In the genomic region with DNA sequence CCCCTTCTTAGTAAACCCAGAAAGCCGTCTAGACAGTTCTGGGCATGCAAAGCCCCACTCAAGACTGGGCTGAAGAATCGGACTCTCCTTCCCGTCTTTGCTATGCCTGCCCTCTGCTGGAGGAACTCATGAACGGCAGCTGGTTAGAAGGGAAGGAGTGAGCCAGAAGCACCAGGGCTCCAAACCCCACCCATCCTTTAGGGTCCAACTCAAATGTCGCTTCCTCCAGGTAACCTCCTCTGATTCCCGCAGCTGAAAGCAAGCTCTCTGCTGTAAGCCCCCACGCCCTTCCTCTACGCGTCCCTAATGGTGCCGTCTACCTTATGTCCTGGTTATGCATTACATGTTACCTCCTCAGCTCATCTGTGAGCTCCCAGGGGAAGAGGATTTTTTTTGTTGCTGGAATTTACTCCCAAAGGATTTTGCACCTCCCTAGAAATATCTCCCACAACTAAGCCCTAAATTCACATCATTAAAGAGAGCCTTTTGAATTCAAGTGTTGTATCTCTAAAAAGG, we compare ENCODE assay signal across 8 cellular contexts. TPM values are rescaled to one million over a fixed set of nuclear protein-coding genes. Genes with fewer than 3 reads are reported as not detected.
A peak's percentile ranks its signal among the peaks of the same experiment; 100 is the strongest.
DNase-seq lines count a peak whose midpoint lies in the region; ATAC-seq and TF ChIP-seq lines count a peak whose summit lies in the region.

No MANE protein-coding gene starts in this region.

- TF ChIP-seq RAD21 in neural cell (conservative IDR thresholded peaks at IDR 0.05): peak; percentile 71

- no peak for TF ChIP-seq EP300 in neural cell (conservative IDR thresholded peaks at IDR 0.05; ENCODE audit: poor library complexity, severe bottlenecking)

- H3K4me1 Mint-ChIP-seq in activated T-cell treated with anti-CD3 and anti-CD28 coated beads, Interleukin-2, amount 50 U/mL, for 24 hours (ENCODE audit: low read depth): peaks cover 5% of the 10 kb centered on the region

- DNase-seq in AG04449 (ENCODE audit: low read depth, low spot score): peak; percentile 21
- peak; percentile 88 for DNase-seq in Karpas-422
- DNase-seq in PC-9: peak in 1 of 2 experiments; percentile 73
- peak; percentile 83 for DNase-seq in activated T-cell treated with anti-CD3 and anti-CD28 coated beads, Interleukin-2, amount 50 U/mL, for 24 hours
- DNase-seq in fibroblast of peridontal ligament (ENCODE audit: extremely low read depth): peak; percentile 80
- DNase-seq in stimulated activated naive CD8-positive, alpha-beta T cell treated with anti-CD3 and anti-CD28 coated beads, Interleukin-15, Interleukin-2, amounts not matched to agents 100 U/mL and 50 U/mL, for 24 hours: peak; percentile 80

- H3K27ac Mint-ChIP-seq in activated T-cell treated with anti-CD3 and anti-CD28 coated beads, Interleukin-2, amount 50 U/mL, for 24 hours: no peak overlapping the region

- peak; percentile 92 for TF ChIP-seq CTCF in AG04449 (IDR thresholded peaks at IDR 0.05; ENCODE audit: insufficient read depth, low read length, missing control alignments)
- peak; percentile 87 for TF ChIP-seq CTCF in PC-9 (conservative IDR thresholded peaks at IDR 0.05)
- peak; percentile 79 for TF ChIP-seq CTCF in neural cell (IDR thresholded peaks at IDR 0.05; ENCODE audit: poor library complexity, severe bottlenecking)

- H3K9me3 Mint-ChIP-seq in activated T-cell treated with anti-CD3 and anti-CD28 coated beads, Interleukin-2, amount 50 U/mL, for 24 hours: no peaks in the 10 kb centered on the region

- H3K79me2 ChIP-seq in Karpas-422 (ENCODE audit: low read length) (no peaks in the 10 kb centered on the region), PC-9 (ENCODE audit: low read depth) (no peaks in the 10 kb centered on the region), neural cell (replicated peaks; ENCODE audit: insufficient read depth, low read length) (no peaks in the 10 kb centered on the region)

- no peaks in the 10 kb centered on the region for H3K4me1 ChIP-seq in Karpas-422 (ENCODE audit: low read length)
- no peaks in the 10 kb centered on the region for H3K4me1 ChIP-seq in PC-9 (replicated peaks; ENCODE audit: insufficient read depth)

- no peaks in the 10 kb centered on the region for H4K20me1 ChIP-seq in Karpas-422 (ENCODE audit: insufficient read depth, low read depth, low read length)
- no peaks in the 10 kb centered on the region for H4K20me1 ChIP-seq in PC-9 (ENCODE audit: insufficient read depth)
- no peaks in the 10 kb centered on the region for H4K20me1 ChIP-seq in neural cell (ENCODE audit: insufficient read depth)

- H3K9me2 ChIP-seq in Karpas-422 (replicated peaks; ENCODE audit: insufficient read depth, low read length) (no peaks in the 10 kb centered on the region), PC-9 (ENCODE audit: insufficient read depth) (no peaks in the 10 kb centered on the region), neural cell (ENCODE audit: insufficient read depth, low read length) (no peaks in the 10 kb centered on the region)

- ATAC-seq in GM18907 (IDR thresholded peaks at IDR 0.05; ENCODE audit: unreplicated experiment): peak; percentile 74
- peak; percentile 88 for ATAC-seq in stimulated activated naive CD8-positive, alpha-beta T cell treated with anti-CD3 and anti-CD28 coated beads, Interleukin-15, Interleukin-2, amounts not matched to agents 100 U/mL and 50 U/mL, for 24 hours

- no peak overlapping the region for H3K4me3 Mint-ChIP-seq in activated T-cell treated with anti-CD3 and anti-CD28 coated beads, Interleukin-2, amount 50 U/mL, for 24 hours

- BruUV-seq in PC-9 (replicated peaks; lab: Mats Ljungman, UMichigan): no TSS peak

- H3F3A ChIP-seq in PC-9 (ENCODE audit: insufficient read depth, low read depth): no peaks in the 10 kb centered on the region
- H3F3A ChIP-seq in neural cell (ENCODE audit: insufficient read depth, low read length, poor library complexity, severe bottlenecking): no peaks in the 10 kb centered on the region

- H3K27me3 ChIP-seq in Karpas-422 (ENCODE audit: low read length): no peaks in the 10 kb centered on the region
- H3K27me3 ChIP-seq in PC-9 (ENCODE audit: insufficient read depth, low read depth): peaks cover 14% of the 10 kb centered on the region
- no peaks in the 10 kb centered on the region for H3K27me3 ChIP-seq in neural cell (ENCODE audit: insufficient read depth, low read depth, low read length)

- H3K9ac ChIP-seq in Karpas-422 (ENCODE audit: low read length): no peak overlapping the region
- no peak overlapping the region for H3K9ac ChIP-seq in neural cell (ENCODE audit: low read length)

- peaks cover 3% of the 10 kb centered on the region for H3K27me3 Mint-ChIP-seq in activated T-cell treated with anti-CD3 and anti-CD28 coated beads, Interleukin-2, amount 50 U/mL, for 24 hours

- POLR2A ChIA-PET in AG04449 (lab: Yijun Ruan, JAX): no interaction called here
- POLR2A ChIA-PET in PC-9 (lab: Charles Lee; ENCODE audit: unreplicated experiment): no interaction called here

- H3K4me2 ChIP-seq in Karpas-422 (ENCODE audit: low read depth, low read length, poor library complexity, severe bottlenecking) (no peak overlapping the region), PC-9 (peak overlapping the region; percentile 53), neural cell (ENCODE audit: low read length) (no peak overlapping the region)

- intact Hi-C loops in PC-9 (cut with micrococcal nuclease; ENCODE audit: unreplicated experiment): loop anchor here (1.0 kb wide), 2 partner anchors 111 to 160 kb away; no protein-coding TSS in a partner anchor

- H3K27ac ChIP-seq in Karpas-422 (ENCODE audit: low read length) (no peak overlapping the region), PC-9 (no peak overlapping the region), neural cell (ENCODE audit: low read length) (no peak overlapping the region)

- H3K4me3 ChIP-seq in AG04449 (ENCODE audit: low read depth, low read length) (no peak overlapping the region), Karpas-422 (ENCODE audit: low read length) (no peak overlapping the region), PC-9 (no peak overlapping the region), neural cell (ENCODE audit: low read length) (no peak overlapping the region)

- H3K9me3 ChIP-seq in Karpas-422 (ENCODE audit: low read length): no peaks in the 10 kb centered on the region
- no peaks in the 10 kb centered on the region for H3K9me3 ChIP-seq in PC-9 (ENCODE audit: insufficient read depth, low read depth)
- H3K9me3 ChIP-seq in neural cell (ENCODE audit: low read length): no peaks in the 10 kb centered on the region

- H2AFZ ChIP-seq in Karpas-422 (ENCODE audit: low read length) (no peak overlapping the region), PC-9 (no peak overlapping the region), neural cell (ENCODE audit: low read depth, low read length) (no peak overlapping the region)

- CTCF ChIA-PET in AG04449 (lab: Yijun Ruan, JAX): interaction anchor here (0.6 to 9.4 kb wide), 40 partner anchors 11 to 343 kb away, joined by 3 to 234 read pairs (median 4); a partner anchor contains a TSS
- CTCF ChIA-PET in PC-9 (lab: Charles Lee): interaction anchor here (0.6 to 1.5 kb wide), 5 partner anchors 63 to 160 kb away, joined by 3 to 7 read pairs (median 3); no protein-coding TSS in a partner anchor

- no peaks in the 10 kb centered on the region for H3K36me3 ChIP-seq in Karpas-422 (ENCODE audit: insufficient read depth, low read length)
- H3K36me3 ChIP-seq in PC-9 (ENCODE audit: low read depth): no peaks in the 10 kb centered on the region
- no peaks in the 10 kb centered on the region for H3K36me3 ChIP-seq in neural cell (ENCODE audit: insufficient read depth, low read length)

- no peaks in the 10 kb centered on the region for H3K36me3 Mint-ChIP-seq in activated T-cell treated with anti-CD3 and anti-CD28 coated beads, Interleukin-2, amount 50 U/mL, for 24 hours (ENCODE audit: low read depth)

TF ChIP-seq in neural cell, 6 proteins besides CTCF, POLR2A, EP300 and RAD21:
- TF ChIP-seq EZH2 (IDR thresholded peaks at IDR 0.05; ENCODE audit: borderline replicate concordance, insufficient read depth, low read length, poor library complexity, severe bottlenecking) (no peak), SMC3 (conservative IDR thresholded peaks at IDR 0.05; ENCODE audit: poor library complexity) (peak; percentile 77)

RNA-seq across cellular contexts. Expression of a gene that starts 59.0 kb away (rescaled TPM):
- 0.11 and 0.22 TPM in 2 replicates for total RNA-seq in Karpas-422 (2014; rRNA removed; shearing (Covaris generic); ENCODE audit: low replicate concordance)
- total RNA-seq in PC-9 (2021): 0.17 TPM in 1 of 2 replicates, not detected in the other
- polyA plus RNA-seq in neural cell: 14.2 and 15.2 TPM in 2 replicates
- 58.7 and 73.0 TPM in 2 replicates for polyA minus RNA-seq in neural cell
